Comparison of ENCODE assay signal across 1 cellular context in the genomic region with DNA sequence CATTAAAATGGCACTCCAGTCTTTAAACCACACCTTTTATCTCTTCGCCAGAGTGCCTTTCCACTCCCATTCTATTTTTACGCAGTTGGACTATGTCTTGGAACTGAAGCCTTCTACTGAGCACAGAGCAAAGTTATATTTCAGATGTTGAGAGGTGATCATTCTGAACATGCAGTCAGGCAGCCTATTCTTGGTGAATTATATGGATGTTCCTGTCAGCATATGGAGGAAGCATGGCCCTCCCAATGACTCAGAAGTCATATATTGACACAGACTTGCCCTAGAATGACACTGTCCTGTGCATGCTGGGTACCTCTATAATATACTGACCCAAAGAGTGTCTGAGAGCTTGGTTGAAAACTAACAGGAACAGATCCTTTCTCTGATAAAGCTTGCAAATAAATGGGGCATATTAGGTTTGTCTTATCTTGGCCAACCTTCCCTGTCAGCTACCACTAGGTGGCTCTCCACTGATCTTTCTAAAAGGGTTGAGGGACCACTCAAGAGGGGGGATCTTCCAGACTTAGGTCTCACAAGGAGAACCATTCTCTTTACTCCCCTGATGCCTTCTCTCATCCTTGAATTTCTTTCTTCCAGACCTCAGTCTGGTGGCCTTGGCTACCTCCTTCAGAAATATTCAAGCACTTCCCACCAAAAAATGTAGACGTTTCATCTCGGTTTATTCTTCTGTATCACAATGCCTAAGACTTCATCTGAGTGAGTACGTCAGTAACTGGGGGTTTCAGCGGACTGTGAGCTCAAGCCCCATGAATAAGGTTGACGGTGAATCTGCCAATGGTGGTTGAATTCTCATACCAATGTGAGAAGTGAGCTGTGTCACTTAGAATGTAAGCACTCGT.
TF ChIP-seq lines count a peak whose summit lies in the region.

No MANE protein-coding gene starts in this region.

TF ChIP-seq in HepG2, 621 proteins besides CTCF, POLR2A, EP300 and RAD21 (continued from another document):
- TF ChIP-seq, protein P1, sequence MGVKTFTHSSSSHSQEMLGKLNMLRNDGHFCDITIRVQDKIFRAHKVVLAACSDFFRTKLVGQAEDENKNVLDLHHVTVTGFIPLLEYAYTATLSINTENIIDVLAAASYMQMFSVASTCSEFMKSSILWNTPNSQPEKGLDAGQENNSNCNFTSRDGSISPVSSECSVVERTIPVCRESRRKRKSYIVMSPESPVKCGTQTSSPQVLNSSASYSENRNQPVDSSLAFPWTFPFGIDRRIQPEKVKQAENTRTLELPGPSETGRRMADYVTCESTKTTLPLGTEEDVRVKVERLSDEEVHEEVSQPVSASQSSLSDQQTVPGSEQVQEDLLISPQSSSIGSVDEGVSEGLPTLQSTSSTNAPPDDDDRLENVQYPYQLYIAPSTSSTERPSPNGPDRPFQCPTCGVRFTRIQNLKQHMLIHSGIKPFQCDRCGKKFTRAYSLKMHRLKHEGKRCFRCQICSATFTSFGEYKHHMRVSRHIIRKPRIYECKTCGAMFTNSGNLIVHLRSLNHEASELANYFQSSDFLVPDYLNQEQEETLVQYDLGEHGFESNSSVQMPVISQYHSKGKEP (CRISPR knock-in tag; IDR thresholded peaks at IDR 0.05), result no peak
- TF ChIP-seq CEBPG (CRISPR knock-in tag; IDR thresholded peaks at IDR 0.05) (peak; percentile 4; the same call in 1 of the 2 replicates), RNF2 (conservative IDR thresholded peaks at IDR 0.05; ENCODE audit: low read depth) (no peak), ZNF251 (CRISPR knock-in tag; IDR thresholded peaks at IDR 0.05) (no peak), FOSL1 (CRISPR knock-in tag; IDR thresholded peaks at IDR 0.05; ENCODE audit: borderline replicate concordance) (peak; percentile 41; the same call in 1 of the 2 replicates), KAT8 (CRISPR knock-in tag; IDR thresholded peaks at IDR 0.05) (no peak), THAP11 (CRISPR knock-in tag; IDR thresholded peaks at IDR 0.05) (0 out of 2 replicates have a peak, but pooled peaks have one; percentile 24), ZNF7 (CRISPR knock-in tag; IDR thresholded peaks at IDR 0.05) (no peak), MAFG (CRISPR knock-in tag; IDR thresholded peaks at IDR 0.05) (no peak), MED1 (CRISPR knock-in tag; IDR thresholded peaks at IDR 0.05) (peak; percentile 56; the same call in 1 of the 2 replicates), PHF21A (CRISPR knock-in tag; IDR thresholded peaks at IDR 0.05) (peak; percentile 53; the same call in 1 of the 2 replicates), ZBTB7B (CRISPR knock-in tag; IDR thresholded peaks at IDR 0.05) (0 out of 2 replicates have a peak, but pooled peaks have one; percentile 34), GATAD2A (CRISPR knock-in tag; IDR thresholded peaks at IDR 0.05) (peak; percentile 46), HDAC2 (CRISPR knock-in tag; IDR thresholded peaks at IDR 0.05) (peak; percentile 21; the same call in 1 of the 2 replicates), ZNF629 (CRISPR knock-in tag; conservative IDR thresholded peaks at IDR 0.05) (no peak), ZBTB20 (CRISPR knock-in tag; IDR thresholded peaks at IDR 0.05; ENCODE audit: borderline replicate concordance, low read depth) (peak; percentile 33; the same call in 1 of the 2 replicates), RBM39 (IDR thresholded peaks at IDR 0.05; ENCODE audit: low read depth, low read length, poor library complexity, severe bottlenecking) (no peak)
- TF ChIP-seq, protein P2, sequence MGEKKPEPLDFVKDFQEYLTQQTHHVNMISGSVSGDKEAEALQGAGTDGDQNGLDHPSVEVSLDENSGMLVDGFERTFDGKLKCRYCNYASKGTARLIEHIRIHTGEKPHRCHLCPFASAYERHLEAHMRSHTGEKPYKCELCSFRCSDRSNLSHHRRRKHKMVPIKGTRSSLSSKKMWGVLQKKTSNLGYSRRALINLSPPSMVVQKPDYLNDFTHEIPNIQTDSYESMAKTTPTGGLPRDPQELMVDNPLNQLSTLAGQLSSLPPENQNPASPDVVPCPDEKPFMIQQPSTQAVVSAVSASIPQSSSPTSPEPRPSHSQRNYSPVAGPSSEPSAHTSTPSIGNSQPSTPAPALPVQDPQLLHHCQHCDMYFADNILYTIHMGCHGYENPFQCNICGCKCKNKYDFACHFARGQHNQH (CRISPR knock-in tag; IDR thresholded peaks at IDR 0.05), result 0 out of 2 replicates have a peak, but pooled peaks have one; percentile 20
- TF ChIP-seq, protein P3, sequence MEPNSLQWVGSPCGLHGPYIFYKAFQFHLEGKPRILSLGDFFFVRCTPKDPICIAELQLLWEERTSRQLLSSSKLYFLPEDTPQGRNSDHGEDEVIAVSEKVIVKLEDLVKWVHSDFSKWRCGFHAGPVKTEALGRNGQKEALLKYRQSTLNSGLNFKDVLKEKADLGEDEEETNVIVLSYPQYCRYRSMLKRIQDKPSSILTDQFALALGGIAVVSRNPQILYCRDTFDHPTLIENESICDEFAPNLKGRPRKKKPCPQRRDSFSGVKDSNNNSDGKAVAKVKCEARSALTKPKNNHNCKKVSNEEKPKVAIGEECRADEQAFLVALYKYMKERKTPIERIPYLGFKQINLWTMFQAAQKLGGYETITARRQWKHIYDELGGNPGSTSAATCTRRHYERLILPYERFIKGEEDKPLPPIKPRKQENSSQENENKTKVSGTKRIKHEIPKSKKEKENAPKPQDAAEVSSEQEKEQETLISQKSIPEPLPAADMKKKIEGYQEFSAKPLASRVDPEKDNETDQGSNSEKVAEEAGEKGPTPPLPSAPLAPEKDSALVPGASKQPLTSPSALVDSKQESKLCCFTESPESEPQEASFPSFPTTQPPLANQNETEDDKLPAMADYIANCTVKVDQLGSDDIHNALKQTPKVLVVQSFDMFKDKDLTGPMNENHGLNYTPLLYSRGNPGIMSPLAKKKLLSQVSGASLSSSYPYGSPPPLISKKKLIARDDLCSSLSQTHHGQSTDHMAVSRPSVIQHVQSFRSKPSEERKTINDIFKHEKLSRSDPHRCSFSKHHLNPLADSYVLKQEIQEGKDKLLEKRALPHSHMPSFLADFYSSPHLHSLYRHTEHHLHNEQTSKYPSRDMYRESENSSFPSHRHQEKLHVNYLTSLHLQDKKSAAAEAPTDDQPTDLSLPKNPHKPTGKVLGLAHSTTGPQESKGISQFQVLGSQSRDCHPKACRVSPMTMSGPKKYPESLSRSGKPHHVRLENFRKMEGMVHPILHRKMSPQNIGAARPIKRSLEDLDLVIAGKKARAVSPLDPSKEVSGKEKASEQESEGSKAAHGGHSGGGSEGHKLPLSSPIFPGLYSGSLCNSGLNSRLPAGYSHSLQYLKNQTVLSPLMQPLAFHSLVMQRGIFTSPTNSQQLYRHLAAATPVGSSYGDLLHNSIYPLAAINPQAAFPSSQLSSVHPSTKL (CRISPR knock-in tag; IDR thresholded peaks at IDR 0.05), result peak; percentile 67
